ENCODE assay signal across 14 cellular contexts in genomic region chr1:107844009-107844408, GRCh38.
DNase-seq lines count a peak whose midpoint lies in the region; ATAC-seq and TF ChIP-seq lines count a peak whose summit lies in the region.
"Had no signal": no experiment of that assay in that cellular context is flagged by ENCODE, and none has a peak within 500 bp of the region (broad histone marks: within the 10 kb centered on the region; RNA-seq: fewer than 3 reads in every experiment).

No MANE protein-coding gene starts in this region.

- H3K4me1 ChIP-seq in heart right ventricle (peaks cover 0 to 49% (median 20%) of the 10 kb centered on the region in 9 donors), OCI-LY7 (ENCODE audit: insufficient read depth, low read length, poor library complexity, severe bottlenecking) (peaks cover 49% of the 10 kb centered on the region), upper lobe of left lung (peaks cover 18 to 26% (median 20%) of the 10 kb centered on the region in 4 donors)
- H3K4me1 ChIP-seq: esophagus muscularis mucosa, vagina had no signal

- H3K27me3 Mint-ChIP-seq in immature natural killer cell (ENCODE audit: low read depth in 3 of 3) = peaks cover 0 to 2% (median 0%) of the 10 kb centered on the region in 3 donors

- H3K27me3 ChIP-seq in heart right ventricle = no peaks in the 10 kb centered on the region
- H3K27me3 ChIP-seq in upper lobe of left lung = no peaks in the 10 kb centered on the region
- H3K27me3 ChIP-seq: neutrophil, vagina had no signal

- H2AFZ ChIP-seq in OCI-LY7 (ENCODE audit: low read length) = peak overlapping the region; percentile 93

- H3K36me3 ChIP-seq in heart right ventricle = no peaks in the 10 kb centered on the region
- no peaks in the 10 kb centered on the region for H3K36me3 ChIP-seq in OCI-LY7 (ENCODE audit: insufficient read depth, low read length)
- H3K36me3 ChIP-seq in upper lobe of left lung = no peaks in the 10 kb centered on the region
- H3K36me3 ChIP-seq: esophagus muscularis mucosa, neutrophil, vagina had no signal

- TF ChIP-seq POLR2A in upper lobe of left lung (IDR thresholded peaks at IDR 0.05) = no peak

- ATAC-seq in heart right ventricle = peak in 1 of 8 donors; percentile 11
- ATAC-seq in upper lobe of left lung (ENCODE audit: low FRiP score in 2 of 2) = no peak
- ATAC-seq in HG03565 (IDR thresholded peaks at IDR 0.05; ENCODE audit: unreplicated experiment) = no peak

- peak overlapping the region in 7 of 10 donors; percentile 1 to 66 (median 51) for H3K27ac ChIP-seq in heart right ventricle
- no peak overlapping the region for H3K27ac ChIP-seq in OCI-LY7 (ENCODE audit: low read depth, low read length, poor library complexity, severe bottlenecking)
- H3K27ac ChIP-seq in upper lobe of left lung = peak overlapping the region in 3 of 4 donors; percentile 2 to 55 (median 50)
- H3K27ac ChIP-seq: esophagus muscularis mucosa, neutrophil, RWPE1, vagina had no signal

- peaks cover 91 to 96% of the 10 kb centered on the region in 2 donors for H3K4me1 Mint-ChIP-seq in immature natural killer cell

- CTCF ChIA-PET in OCI-LY7 (lab: Charles Lee; ENCODE audit: unreplicated experiment) = interaction anchor here (1.1 to 1.3 kb wide), 3 partner anchors 27 to 56 kb away, joined by 3 to 4 read pairs (median 3); no protein-coding TSS in a partner anchor

- peak overlapping the region; percentile 81 to 89 (median 84) for H3K4me3 Mint-ChIP-seq in immature natural killer cell

- peaks cover 36 to 44% (median 40%) of the 10 kb centered on the region in 6 donors for H3K9me3 Mint-ChIP-seq in immature natural killer cell

- H3K27ac Mint-ChIP-seq in immature natural killer cell = peak overlapping the region; percentile 90 to 100 (median 96)

- no peaks in the 10 kb centered on the region for H4K20me1 ChIP-seq in OCI-LY7 (ENCODE audit: insufficient read depth, low read length)

- H3K36me3 Mint-ChIP-seq in immature natural killer cell = peaks cover 32 to 46% (median 45%) of the 10 kb centered on the region in 3 donors

- no TSS peak for BruUV-seq in OCI-LY7 (replicated peaks; lab: Mats Ljungman, UMichigan)

- no peaks in the 10 kb centered on the region for H3K9me2 ChIP-seq in OCI-LY7 (ENCODE audit: insufficient read depth, low read length)

- DNase-seq in heart right ventricle = no peak
- DNase-seq in cardiac septum (ENCODE audit: low spot score) = no peak
- no peak for DNase-seq in OCI-LY7 (ENCODE audit: low spot score)
- peak in 1 of 3 donors; percentile 23 for DNase-seq in immature natural killer cell
- no peak for DNase-seq in upper lobe of left lung
- no peak for DNase-seq in NCI-H1436 treated with DMSO at 0.1 percent for 48 hours (lab: John Stamatoyannopoulos, UW)
- no peak for DNase-seq in DMS 273 treated with DMSO at 0.1 percent for 48 hours (lab: John Stamatoyannopoulos, UW)
- DNase-seq: activated naive CD4-positive, alpha-beta T cell treated with Interleukin-2 at 50 U/mL for 16 hours; GDM1 had no signal

- H3K4me2 ChIP-seq in OCI-LY7 (ENCODE audit: low read length) = peak overlapping the region; percentile 62

- H3K9me3 ChIP-seq in heart right ventricle (peaks cover 0 to 33% (median 2%) of the 10 kb centered on the region in 11 donors), OCI-LY7 (ENCODE audit: low read length) (peaks cover 4% of the 10 kb centered on the region; the same call in 1 of the 2 replicates), upper lobe of left lung (no peaks in the 10 kb centered on the region)
- H3K9me3 ChIP-seq: neutrophil, vagina had no signal

- WGBS in heart right ventricle, 2 donors = 68 to 69% methylated on average over 6 of the region's 6 CpGs
- 60 to 75% methylated on average over 6 of the region's 6 CpGs for WGBS in upper lobe of left lung, 2 donors

- no peaks in the 10 kb centered on the region for H3K79me2 ChIP-seq in OCI-LY7 (ENCODE audit: insufficient read depth, low read depth, low read length)

- intact Hi-C loops in heart right ventricle (cut with DNase I) = no loop called here
- intact Hi-C loops in cardiac septum (cut with DNase I) = no loop called here
- intact Hi-C loops in OCI-LY7 (cut with micrococcal nuclease; ENCODE audit: unreplicated experiment) = loop anchor here (5.0 kb wide), 4 partner anchors 33 to 57 kb away; no protein-coding TSS in a partner anchor

- POLR2A ChIA-PET in OCI-LY7 (lab: Charles Lee) = interaction anchor here (0.6 to 5.1 kb wide), 10 partner anchors 12 to 1448 kb away, joined by 3 to 44 read pairs (median 4); no protein-coding TSS in a partner anchor

- H3K4me3 ChIP-seq in heart right ventricle (peak overlapping the region in 1 of 10 donors; percentile 1), OCI-LY7 (ENCODE audit: low read depth, low read length, poor library complexity, severe bottlenecking) (peak overlapping the region; percentile 43), upper lobe of left lung (no peak overlapping the region)
- H3K4me3 ChIP-seq: esophagus muscularis mucosa, vagina had no signal

- TF ChIP-seq EP300 in upper lobe of left lung (IDR thresholded peaks at IDR 0.05) = no peak

- TF ChIP-seq CTCF in heart right ventricle (IDR thresholded peaks at IDR 0.05) (no peak), OCI-LY7 (conservative IDR thresholded peaks at IDR 0.05; ENCODE audit: low read length) (no peak), upper lobe of left lung (IDR thresholded peaks at IDR 0.05) (no peak)
